ENCODE assay signal across 8 cellular contexts in the genomic region with DNA sequence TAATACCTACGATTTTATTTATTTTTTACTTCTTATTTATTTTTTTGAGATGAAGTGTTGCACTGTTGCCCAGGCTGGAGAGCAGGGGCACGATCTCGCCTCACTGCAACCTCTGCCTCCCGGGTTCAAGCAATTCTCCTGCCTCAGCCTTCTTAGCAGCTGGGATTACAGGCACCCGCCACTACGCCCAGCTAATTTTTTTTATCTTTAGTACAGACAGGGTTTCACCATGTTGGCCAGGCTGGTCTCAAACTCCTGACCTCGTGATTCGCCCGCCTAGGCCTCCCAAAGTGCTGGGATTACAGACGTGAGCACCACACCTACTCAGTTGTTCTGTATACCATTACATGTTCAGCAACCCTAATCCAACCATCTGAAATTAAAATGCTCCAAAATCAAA. TPM values are rescaled to one million over a fixed set of nuclear protein-coding genes. Genes with fewer than 3 reads are reported as not detected.
A peak's percentile ranks its signal among the peaks of the same experiment; 100 is the strongest.
DNase-seq lines count a peak whose midpoint lies in the region; ATAC-seq and TF ChIP-seq lines count a peak whose summit lies in the region.
"Not testable (repeated sequence)": the region's sequence is repeated elsewhere in the genome, so short reads cannot be mapped to it uniquely, and the experiment has no call there.

No MANE protein-coding gene starts in this region.

- CTCF ChIA-PET in MCF 10A (lab: Yijun Ruan, JAX) = not testable (repeated sequence)

- not testable (repeated sequence) for H3K36me3 ChIP-seq in DND-41 (ENCODE audit: insufficient read depth, low read length); SK-N-MC (ENCODE audit: insufficient read depth, low read length)

- DNase-seq in DND-41; SK-N-MC (ENCODE audit: low read depth, low spot score); activated T-cell treated with anti-CD3 and anti-CD28 coated beads, Interleukin-2, amount 50 U/mL, for 24 hours; MCF 10A (ENCODE audit: unreplicated experiment); glutamatergic neuron; nephron progenitor cell; stimulated activated naive CD8-positive, alpha-beta T cell treated with anti-CD3 and anti-CD28 coated beads, Interleukin-15, amount 100 ng/mL, for 72 hours: not testable (repeated sequence)

- peaks cover 39% of the 10 kb centered on the region for H3K79me2 ChIP-seq in DND-41 (ENCODE audit: insufficient read depth, low read length)

- H3K27ac Mint-ChIP-seq in IgD-negative memory B cell (peak overlapping the region in 1 of 3 donors; percentile 84), MCF 10A (ENCODE audit: low read depth, unreplicated experiment) (peak overlapping the region; percentile 99)
- peak overlapping the region; percentile 72 for H3K27ac Mint-ChIP-seq in activated T-cell treated with anti-CD3 and anti-CD28 coated beads, Interleukin-2, amount 50 U/mL, for 24 hours
- H3K27ac Mint-ChIP-seq in glutamatergic neuron (ENCODE audit: unreplicated experiment); nephron progenitor cell; stimulated activated naive CD8-positive, alpha-beta T cell treated with anti-CD3 and anti-CD28 coated beads, Interleukin-15, amount 100 ng/mL, for 72 hours: not testable (repeated sequence)

- H3K27ac ChIP-seq in DND-41 (ENCODE audit: low read length); SK-N-MC: not testable (repeated sequence)

- H3K4me2 ChIP-seq in DND-41 (ENCODE audit: insufficient read depth, low read length) = peak overlapping the region; percentile 86

- not testable (repeated sequence) for H4K20me1 ChIP-seq in DND-41 (ENCODE audit: insufficient read depth, low read length)

- H3K9me3 ChIP-seq in DND-41 (ENCODE audit: insufficient read depth, low read length, severe bottlenecking); SK-N-MC (ENCODE audit: low read depth, low read length): not testable (repeated sequence)

- H3K9ac ChIP-seq in DND-41 (ENCODE audit: low read depth, low read length) = peak overlapping the region; percentile 76
- not testable (repeated sequence) for H3K9ac ChIP-seq in SK-N-MC (ENCODE audit: insufficient read length)

- not testable (repeated sequence) for TF ChIP-seq CTCF in DND-41 (IDR thresholded peaks at IDR 0.05; ENCODE audit: borderline replicate concordance, extremely low read depth, low read length, poor library complexity, severe bottlenecking); MCF 10A (IDR thresholded peaks at IDR 0.05; ENCODE audit: unreplicated experiment); glutamatergic neuron (IDR thresholded peaks at IDR 0.05; ENCODE audit: partially characterized antibody, unreplicated experiment); nephron progenitor cell (IDR thresholded peaks at IDR 0.05)

- peaks cover 35% of the 10 kb centered on the region for H3K4me1 ChIP-seq in DND-41 (ENCODE audit: insufficient read depth, low read length)

- peaks cover 25 to 36% (median 27%) of the 10 kb centered on the region in 3 donors for H3K4me1 Mint-ChIP-seq in IgD-negative memory B cell
- peaks cover 35% of the 10 kb centered on the region for H3K4me1 Mint-ChIP-seq in activated T-cell treated with anti-CD3 and anti-CD28 coated beads, Interleukin-2, amount 50 U/mL, for 24 hours (ENCODE audit: low read depth)
- peaks cover 13% of the 10 kb centered on the region for H3K4me1 Mint-ChIP-seq in MCF 10A (ENCODE audit: insufficient read depth, unreplicated experiment)
- H3K4me1 Mint-ChIP-seq in glutamatergic neuron (ENCODE audit: low read depth, unreplicated experiment) = not testable (repeated sequence)
- peaks cover 31% of the 10 kb centered on the region for H3K4me1 Mint-ChIP-seq in nephron progenitor cell
- H3K4me1 Mint-ChIP-seq in stimulated activated naive CD8-positive, alpha-beta T cell treated with anti-CD3 and anti-CD28 coated beads, Interleukin-15, amount 100 ng/mL, for 72 hours = peaks cover 36% of the 10 kb centered on the region

- H3K4me3 ChIP-seq in DND-41 (ENCODE audit: low read depth in 1 of 2, low read length in 2 of 2) (peak overlapping the region; percentile 70 to 87; a peak in 3 of 4 replicates), SK-N-MC (peak overlapping the region; percentile 79)

- 0 out of 2 replicates have a peak overlapping the region, but pooled peaks have one; percentile 12 for H2AFZ ChIP-seq in DND-41 (ENCODE audit: low read depth, low read length)

- H3K27me3 Mint-ChIP-seq in IgD-negative memory B cell; activated T-cell treated with anti-CD3 and anti-CD28 coated beads, Interleukin-2, amount 50 U/mL, for 24 hours; MCF 10A (ENCODE audit: insufficient read depth, unreplicated experiment); glutamatergic neuron (ENCODE audit: unreplicated experiment); nephron progenitor cell (ENCODE audit: low read depth, poor library complexity); stimulated activated naive CD8-positive, alpha-beta T cell treated with anti-CD3 and anti-CD28 coated beads, Interleukin-15, amount 100 ng/mL, for 72 hours: not testable (repeated sequence)

- H3K9me3 Mint-ChIP-seq in IgD-negative memory B cell; activated T-cell treated with anti-CD3 and anti-CD28 coated beads, Interleukin-2, amount 50 U/mL, for 24 hours; MCF 10A (ENCODE audit: unreplicated experiment); glutamatergic neuron (ENCODE audit: unreplicated experiment); nephron progenitor cell; stimulated activated naive CD8-positive, alpha-beta T cell treated with anti-CD3 and anti-CD28 coated beads, Interleukin-15, amount 100 ng/mL, for 72 hours: not testable (repeated sequence)

- intact Hi-C loops in MCF 10A (cut with micrococcal nuclease) = loop anchor here (2.0 to 10.0 kb wide), 2 partner anchors 99 to 193 kb away; a partner anchor contains a TSS

- POLR2A ChIA-PET in MCF 10A (lab: Yijun Ruan, JAX) = interaction anchor here (1.9 to 3.2 kb wide), 4 partner anchors 11 to 156 kb away, joined by 6 to 43 read pairs (median 13); a partner anchor contains a TSS

- not testable (repeated sequence) for BruUV-seq in MCF 10A (replicated peaks; lab: Mats Ljungman, UMichigan)

- peak overlapping the region in 3 of 4 donors; percentile 45 to 99 (median 98) for H3K4me3 Mint-ChIP-seq in IgD-negative memory B cell
- peak overlapping the region; percentile 100 for H3K4me3 Mint-ChIP-seq in activated T-cell treated with anti-CD3 and anti-CD28 coated beads, Interleukin-2, amount 50 U/mL, for 24 hours
- peak overlapping the region; percentile 99 for H3K4me3 Mint-ChIP-seq in MCF 10A (ENCODE audit: unreplicated experiment)
- H3K4me3 Mint-ChIP-seq in glutamatergic neuron (ENCODE audit: unreplicated experiment) = peak overlapping the region; percentile 100
- peak overlapping the region; percentile 99 for H3K4me3 Mint-ChIP-seq in nephron progenitor cell
- H3K4me3 Mint-ChIP-seq in stimulated activated naive CD8-positive, alpha-beta T cell treated with anti-CD3 and anti-CD28 coated beads, Interleukin-15, amount 100 ng/mL, for 72 hours = peak overlapping the region; percentile 99

- not testable (repeated sequence) for ATAC-seq in DND-41 (ENCODE audit: insufficient read depth, low read depth); stimulated activated naive CD8-positive, alpha-beta T cell treated with anti-CD3 and anti-CD28 coated beads, Interleukin-15, amount 100 ng/mL, for 72 hours

- H3K27me3 ChIP-seq in DND-41 (ENCODE audit: insufficient read depth, low read length, poor library complexity) = not testable (repeated sequence)

- not testable (repeated sequence) for H3K36me3 Mint-ChIP-seq in IgD-negative memory B cell; glutamatergic neuron (ENCODE audit: unreplicated experiment)
- peaks cover 38% of the 10 kb centered on the region for H3K36me3 Mint-ChIP-seq in activated T-cell treated with anti-CD3 and anti-CD28 coated beads, Interleukin-2, amount 50 U/mL, for 24 hours (ENCODE audit: low read depth)
- H3K36me3 Mint-ChIP-seq in MCF 10A (ENCODE audit: insufficient read depth, unreplicated experiment) = peaks cover 25% of the 10 kb centered on the region
- H3K36me3 Mint-ChIP-seq in nephron progenitor cell (ENCODE audit: low read depth) = peaks cover 23% of the 10 kb centered on the region

RNA-seq across cellular contexts. Expression of a gene that starts 1.4 kb away (rescaled TPM):
- polyA plus RNA-seq in IgD-negative memory B cell = 6.7 TPM
- total RNA-seq in MCF 10A (2022) (21.8 and 32.2 TPM in 2 replicates), glutamatergic neuron (ENCODE audit: unreplicated experiment) (22.2 TPM)
